In the genomic region with DNA sequence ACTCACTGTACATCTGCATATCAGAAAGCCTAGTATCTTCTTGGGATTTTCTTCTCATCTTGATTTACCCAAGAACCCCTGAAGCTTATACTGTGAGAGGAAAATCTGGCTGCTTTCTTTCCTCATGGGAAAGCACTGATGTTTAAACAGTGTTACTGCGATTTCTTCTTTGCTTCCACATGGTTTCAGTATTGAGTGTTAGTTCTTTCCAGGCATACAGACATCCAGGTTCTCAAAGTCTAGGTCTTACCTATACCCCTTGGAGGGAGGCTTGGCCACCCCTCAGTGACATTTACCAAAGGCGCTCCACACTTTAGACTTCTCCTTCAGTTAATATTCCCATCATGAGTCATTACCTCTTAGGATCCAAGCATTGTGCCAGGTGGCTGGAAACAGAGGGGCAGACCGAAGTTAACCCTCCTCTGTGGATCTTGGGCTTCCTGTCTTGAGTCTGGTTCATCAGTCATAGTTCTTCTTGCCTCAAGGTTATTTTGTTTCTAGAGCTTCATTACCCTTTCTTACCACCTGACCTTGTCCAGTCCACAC, we compare ENCODE assay signal across 10 cellular contexts.
DNase-seq lines count a peak whose midpoint lies in the region; ATAC-seq, FAIRE-seq and TF ChIP-seq lines count a peak whose summit lies in the region.
"Had no signal": no experiment of that assay in that cellular context is flagged by ENCODE, and none has a peak within 500 bp of the region (broad histone marks: within the 10 kb centered on the region; RNA-seq: fewer than 3 reads in every experiment).

No MANE protein-coding gene starts in this region.

- H2AFZ ChIP-seq in astrocyte (ENCODE audit: low read depth, low read length): no peak overlapping the region

- H3K4ac ChIP-seq in mesendoderm (ENCODE audit: low read depth, low read length): no peak overlapping the region

- no peaks in the 10 kb centered on the region for H3K9me3 Mint-ChIP-seq in astrocyte (ENCODE audit: unreplicated experiment)
- H3K9me3 Mint-ChIP-seq: IgD-negative memory B cell had no signal

- WGBS in mesendoderm (ENCODE audit: extremely low coverage, insufficient coverage, low lambda C conversion rate): no CpG with 5 or more reads among the region's 3 CpGs

- no peaks in the 10 kb centered on the region for H3K36me3 Mint-ChIP-seq in astrocyte (ENCODE audit: low read depth, unreplicated experiment)

- H2BK5ac ChIP-seq in mesendoderm (ENCODE audit: low read length): no peak overlapping the region

- H3K27ac Mint-ChIP-seq in astrocyte (ENCODE audit: unreplicated experiment): no peak overlapping the region

- no peak overlapping the region for H3K4me2 ChIP-seq in astrocyte (ENCODE audit: low read length)
- H3K4me2 ChIP-seq in mesendoderm (ENCODE audit: low read length): no peak overlapping the region

- H3K18ac ChIP-seq in mesendoderm (ENCODE audit: low read length): no peak overlapping the region

- H3K9ac ChIP-seq in astrocyte (ENCODE audit: low read length): no peak overlapping the region
- no peak overlapping the region for H3K9ac ChIP-seq in mesendoderm (ENCODE audit: low read length)

- no peak overlapping the region for H3K23ac ChIP-seq in mesendoderm (ENCODE audit: low read length)

- no peak overlapping the region for H3K56ac ChIP-seq in mesendoderm (ENCODE audit: low read length)

- POLR2A ChIA-PET in HEK293 (lab: Yijun Ruan, JAX): no interaction called here

- H3K4me3 Mint-ChIP-seq in astrocyte (ENCODE audit: unreplicated experiment): no peak overlapping the region
- H3K4me3 Mint-ChIP-seq: IgD-negative memory B cell had no signal

- H3K27me3 ChIP-seq in astrocyte (ENCODE audit: insufficient read depth, low read length) (no peaks in the 10 kb centered on the region), mesendoderm (ENCODE audit: insufficient read depth, low read length, poor library complexity) (no peaks in the 10 kb centered on the region)

- H3K36me3 ChIP-seq in HEK293 (ENCODE audit: control insufficient read depth in 2 of 2, insufficient read depth in 1 of 2, low read length in 2 of 2) (no peaks in the 10 kb centered on the region), astrocyte (ENCODE audit: insufficient read depth, low read length) (no peaks in the 10 kb centered on the region), mesendoderm (ENCODE audit: control insufficient read depth, insufficient read depth, low read length) (no peaks in the 10 kb centered on the region)
- H3K36me3 ChIP-seq: lower lobe of right lung had no signal

- H4K20me1 ChIP-seq in astrocyte (ENCODE audit: insufficient read depth, low read length): peaks cover 5% of the 10 kb centered on the region

- no peaks in the 10 kb centered on the region for H3K79me1 ChIP-seq in mesendoderm (ENCODE audit: low read length)

- H3K4me1 Mint-ChIP-seq in astrocyte (ENCODE audit: low read depth, unreplicated experiment): no peaks in the 10 kb centered on the region
- H3K4me1 Mint-ChIP-seq: IgD-negative memory B cell had no signal

- 0 out of 2 replicates have a peak, but pooled peaks have one; percentile 9 for TF ChIP-seq CTCF in HEK293 (tag by site-specific recombination; IDR thresholded peaks at IDR 0.05)
- TF ChIP-seq CTCF in astrocyte (IDR thresholded peaks at IDR 0.05; ENCODE audit: insufficient read depth, low read depth, low read length): peak; percentile 15

- no peaks in the 10 kb centered on the region for H3K27me3 Mint-ChIP-seq in astrocyte (ENCODE audit: low read depth, unreplicated experiment)
- H3K27me3 Mint-ChIP-seq: IgD-negative memory B cell had no signal

- ATAC-seq in GM18867 (IDR thresholded peaks at IDR 0.05; ENCODE audit: unreplicated experiment): no peak
- no peak for ATAC-seq in HG03139 (IDR thresholded peaks at IDR 0.05; ENCODE audit: unreplicated experiment)
- ATAC-seq: lower lobe of right lung had no signal

- DNase-seq in ELR (ENCODE audit: low read depth): peak; percentile 20
- DNase-seq in astrocyte (ENCODE audit: low read depth): no peak
- DNase-seq in mesendoderm: peak; percentile 55
- DNase-seq in HPDE6-E6E7 (ENCODE audit: extremely low spot score): no peak
- DNase-seq: effector CD4-positive, alpha-beta T cell; lower lobe of right lung had no signal

- CTCF ChIA-PET in HEK293 (lab: Yijun Ruan, JAX): interaction anchor here (0.7 to 1.5 kb wide), 3 partner anchors 10 to 32 kb away, joined by 3 to 4 read pairs (median 3); no protein-coding TSS in a partner anchor

- no peak overlapping the region for H2BK120ac ChIP-seq in mesendoderm (ENCODE audit: low read depth, low read length)

- no peak overlapping the region for H2AK5ac ChIP-seq in mesendoderm (ENCODE audit: low read length)

- no peak overlapping the region for H2BK15ac ChIP-seq in mesendoderm (replicated peaks; ENCODE audit: low read depth)

- no peaks in the 10 kb centered on the region for H3K4me1 ChIP-seq in HEK293 (ENCODE audit: control insufficient read depth, insufficient read depth, low read length)
- no peaks in the 10 kb centered on the region for H3K4me1 ChIP-seq in astrocyte (ENCODE audit: insufficient read depth, low read length)
- H3K4me1 ChIP-seq in mesendoderm (ENCODE audit: control insufficient read depth, low read depth, low read length): no peaks in the 10 kb centered on the region
- H3K4me1 ChIP-seq: lower lobe of right lung had no signal

- H3K4me3 ChIP-seq in HEK293 (ENCODE audit: low read depth, low read length): no peak overlapping the region
- H3K4me3 ChIP-seq in astrocyte (ENCODE audit: insufficient read depth, low read depth, low read length): no peak overlapping the region
- no peak overlapping the region for H3K4me3 ChIP-seq in mesendoderm (ENCODE audit: low read length)
- H3K4me3 ChIP-seq: lower lobe of right lung had no signal

- H3K9me3 ChIP-seq in HEK293 (ENCODE audit: control insufficient read depth, insufficient read depth, low read depth, low read length) (no peaks in the 10 kb centered on the region), astrocyte (ENCODE audit: insufficient read depth, low read depth, low read length) (no peaks in the 10 kb centered on the region)
- H3K9me3 ChIP-seq: lower lobe of right lung had no signal

- no peak overlapping the region for H4K8ac ChIP-seq in mesendoderm (ENCODE audit: low read depth, low read length)

- H3K27ac ChIP-seq in HEK293 (ENCODE audit: extremely low read depth, low read depth, low read length) (no peak overlapping the region), astrocyte (ENCODE audit: low read depth, low read length) (no peak overlapping the region), mesendoderm (ENCODE audit: low read depth, low read length) (no peak overlapping the region)
- H3K27ac ChIP-seq: lower lobe of right lung had no signal

- FAIRE-seq in astrocyte (lab: Jason Lieb, UNC): no peak

- no peak overlapping the region for H4K5ac ChIP-seq in mesendoderm (ENCODE audit: low read length)

- H3K79me2 ChIP-seq in astrocyte (ENCODE audit: insufficient read depth, low read length) (no peaks in the 10 kb centered on the region), mesendoderm (ENCODE audit: control insufficient read depth, insufficient read depth, low read length) (no peaks in the 10 kb centered on the region)

TF ChIP-seq in HEK293, 187 proteins besides CTCF, POLR2A, EP300 and RAD21:
- TF ChIP-seq ZNF596 (tag by site-specific recombination; IDR thresholded peaks at IDR 0.05): no peak
- TF ChIP-seq ZNF513 (tag by site-specific recombination; IDR thresholded peaks at IDR 0.05): no peak
- TF ChIP-seq ZNF548 (tag by site-specific recombination; IDR thresholded peaks at IDR 0.05): no peak
- no peak for TF ChIP-seq ZNF621 (tag by site-specific recombination; IDR thresholded peaks at IDR 0.05)
- TF ChIP-seq ZNF776 (tag by site-specific recombination; IDR thresholded peaks at IDR 0.05; ENCODE audit: borderline replicate concordance): no peak
- no peak for TF ChIP-seq ZXDB (tag by site-specific recombination; IDR thresholded peaks at IDR 0.05)
- TF ChIP-seq ZNF654 (tag by site-specific recombination; IDR thresholded peaks at IDR 0.05; ENCODE audit: low read depth): peak; percentile 40
- no peak for TF ChIP-seq ZNF2 (tag by site-specific recombination; IDR thresholded peaks at IDR 0.05)

Comparison
In these comparisons a context has a peak if more than half of its experiments do, and no peak if none do; other contexts are left out.
1. DNase-seq: peak in ELR (single experiment) and mesendoderm (single experiment); none in astrocyte (single experiment) and HPDE6-E6E7 (single experiment).